Comparison of ENCODE assay signal across 1 cellular context in genomic region chr2:112431587-112432295, GRCh38.
TF ChIP-seq lines count a peak whose summit lies in the region.

No MANE protein-coding gene starts in this region.

TF ChIP-seq in HEK293, 187 proteins besides CTCF, POLR2A, EP300 and RAD21:
- TF ChIP-seq ZNF654 (tag by site-specific recombination; IDR thresholded peaks at IDR 0.05; ENCODE audit: low read depth) = 0 out of 2 replicates have a peak, but pooled peaks have one; percentile 9
